ENCODE assay signal across 1 cellular context in genomic region chr16:2229602-2230250, GRCh38.
TF ChIP-seq lines count a peak whose summit lies in the region.

No MANE protein-coding gene starts in this region.

TF ChIP-seq in HepG2, 621 proteins besides CTCF, POLR2A, EP300 and RAD21:
- TF ChIP-seq CENPX (CRISPR knock-in tag; IDR thresholded peaks at IDR 0.05) (no peak), AHDC1 (CRISPR knock-in tag; IDR thresholded peaks at IDR 0.05; ENCODE audit: borderline replicate concordance) (no peak), RBFOX2 (IDR thresholded peaks at IDR 0.05; ENCODE audit: low read depth, low read length) (peak; percentile 17; the same call in 1 of the 2 replicates), KLF12 (CRISPR knock-in tag; IDR thresholded peaks at IDR 0.05; ENCODE audit: borderline replicate concordance) (no peak), ZBTB34 (CRISPR knock-in tag; IDR thresholded peaks at IDR 0.05) (no peak)
